In genomic region chr17:79595471-79595870, GRCh38 we compare ENCODE assay signal across 29 cellular contexts. TPM values are rescaled to one million over a fixed set of nuclear protein-coding genes. Genes with fewer than 3 reads are reported as not detected.
"Had no signal": no experiment of that assay in that cellular context is flagged by ENCODE, and none has a peak within 500 bp of the region (broad histone marks: within the 10 kb centered on the region; RNA-seq: fewer than 3 reads in every experiment).

No MANE protein-coding gene starts in this region.

- H3K36me3 Mint-ChIP-seq: immature natural killer cell; naive thymus-derived CD8-positive, alpha-beta T cell; neural progenitor cell; stimulated activated naive B cell treated with anti-CD40 and anti-IgM and Interleukin-4, amounts not matched to agents 10 μg/mL and 1 μg/mL and 100 μg/mL, for 72 hours had no signal

- H3K9me3 Mint-ChIP-seq: immature natural killer cell; naive thymus-derived CD8-positive, alpha-beta T cell; nephron progenitor cell; neural progenitor cell; stimulated activated naive B cell treated with anti-CD40 and anti-IgM and Interleukin-4, amounts not matched to agents 10 μg/mL and 1 μg/mL and 100 μg/mL, for 72 hours had no signal

- H3K9ac ChIP-seq: neural progenitor cell, parathyroid adenoma had no signal

- H3K27ac ChIP-seq: left lung, lower lobe of right lung, neural progenitor cell, neutrophil, parathyroid adenoma, psoas muscle, right atrium auricular region, right lobe of liver, stomach, testis, thyroid gland, transverse colon, upper lobe of left lung, vagina had no signal

- H3K36me3 ChIP-seq: left lung, lower lobe of right lung, neural progenitor cell, neutrophil, right atrium auricular region, right lobe of liver, stomach, thyroid gland, transverse colon, upper lobe of left lung, vagina had no signal

- H3K4me2 ChIP-seq: neural progenitor cell, smooth muscle cell had no signal

- H3K4me1 ChIP-seq: left lung, lower lobe of right lung, parathyroid adenoma, psoas muscle, right atrium auricular region, right lobe of liver, stomach, testis, thyroid gland, transverse colon, upper lobe of left lung, vagina had no signal

- H3K9me3 ChIP-seq: left lung, lower lobe of right lung, neutrophil, psoas muscle, right atrium auricular region, right lobe of liver, stomach, testis, thyroid gland, transverse colon, upper lobe of left lung, vagina had no signal

- H3K27ac Mint-ChIP-seq: immature natural killer cell; nephron progenitor cell; neural progenitor cell; stimulated activated naive B cell treated with anti-CD40 and anti-IgM and Interleukin-4, amounts not matched to agents 10 μg/mL and 1 μg/mL and 100 μg/mL, for 72 hours had no signal

- H3K4me3 ChIP-seq: left lung, lower lobe of right lung, neural progenitor cell, psoas muscle, right atrium auricular region, right lobe of liver, smooth muscle cell, stomach, testis, thyroid gland, transverse colon, upper lobe of left lung, vagina had no signal

- H3K4me1 Mint-ChIP-seq: immature natural killer cell; naive thymus-derived CD8-positive, alpha-beta T cell; stimulated activated naive B cell treated with anti-CD40 and anti-IgM and Interleukin-4, amounts not matched to agents 10 μg/mL and 1 μg/mL and 100 μg/mL, for 72 hours had no signal

- H3K4me3 Mint-ChIP-seq: immature natural killer cell; naive thymus-derived CD8-positive, alpha-beta T cell; nephron progenitor cell; stimulated activated naive B cell treated with anti-CD40 and anti-IgM and Interleukin-4, amounts not matched to agents 10 μg/mL and 1 μg/mL and 100 μg/mL, for 72 hours had no signal

- ATAC-seq: left colon; left lung; lower lobe of right lung; naive thymus-derived CD8-positive, alpha-beta T cell; psoas muscle; right lobe of liver; stimulated activated naive B cell treated with anti-CD40 and anti-IgM and Interleukin-4, amounts not matched to agents 10 μg/mL and 1 μg/mL and 100 μg/mL, for 72 hours; stimulated activated naive CD8-positive, alpha-beta T cell treated with anti-CD3 and anti-CD28 coated beads, Interleukin-15, Interleukin-2, amounts not matched to agents 100 U/mL and 50 U/mL, for 24 hours had no signal

- H3K27me3 ChIP-seq: right atrium auricular region, right lobe of liver, testis, thyroid gland, upper lobe of left lung, vagina had no signal

- DNase-seq: immature natural killer cell; kidney; left colon; left lung; lower lobe of right lung; mammary epithelial cell; mesenchymal stem cell; naive thymus-derived CD8-positive, alpha-beta T cell; nephron progenitor cell; occipital lobe; psoas muscle; right lobe of liver; stimulated activated CD4-positive, alpha-beta T cell treated with anti-CD3 and anti-CD28 coated beads, Interleukin-2, amount 100 ng/mL, for 24 hours; stimulated activated CD4-positive, alpha-beta T cell treated with anti-CD3 and anti-CD28 coated beads, Interleukin-4, amount 100 ng/mL, for 1 hour; stimulated activated naive B cell treated with anti-CD40 and anti-IgM and Interleukin-4, amounts not matched to agents 10 μg/mL and 1 μg/mL and 100 μg/mL, for 72 hours; stimulated activated naive CD8-positive, alpha-beta T cell treated with anti-CD3 and anti-CD28 coated beads, Interleukin-15, Interleukin-2, amounts not matched to agents 100 U/mL and 50 U/mL, for 24 hours; stomach; testis; thyroid gland; transverse colon; upper lobe of left lung had no signal

RNA-seq across cellular contexts. Expression of gene RBFOX3, which starts 15.4 kb away (rescaled TPM):
- total RNA-seq: kidney; left lung; liver; lower lobe of right lung; mammary epithelial cell; naive thymus-derived CD8-positive, alpha-beta T cell; osteocyte; psoas muscle; right atrium auricular region; right lobe of liver; smooth muscle cell; thyroid gland had no signal
